In genomic region chr14:68976160-68977067, GRCh38 we compare ENCODE assay signal across 1 cellular context.
TF ChIP-seq lines count a peak whose summit lies in the region.

No MANE protein-coding gene starts in this region.

TF ChIP-seq in H1, 55 proteins besides CTCF, POLR2A, EP300 and RAD21 (continued from another document):
- no peak for TF ChIP-seq ATF2 (IDR thresholded peaks at IDR 0.05; ENCODE audit: low read length)
- no peak for TF ChIP-seq GABPA (IDR thresholded peaks at IDR 0.05; ENCODE audit: borderline replicate concordance, insufficient read depth, low read length)
- no peak for TF ChIP-seq EZH2 (IDR thresholded peaks at IDR 0.05; ENCODE audit: low read depth, low read length, severe bottlenecking)
- no peak for TF ChIP-seq RNF2 (IDR thresholded peaks at IDR 0.05; ENCODE audit: borderline replicate concordance, low read depth, low read length, missing control alignments, poor library complexity, severe bottlenecking)
- no peak for TF ChIP-seq POU5F1 (IDR thresholded peaks at IDR 0.05; ENCODE audit: low read depth, low read length)
